25 cellular contexts compared by ENCODE assay signal in the genomic region with DNA sequence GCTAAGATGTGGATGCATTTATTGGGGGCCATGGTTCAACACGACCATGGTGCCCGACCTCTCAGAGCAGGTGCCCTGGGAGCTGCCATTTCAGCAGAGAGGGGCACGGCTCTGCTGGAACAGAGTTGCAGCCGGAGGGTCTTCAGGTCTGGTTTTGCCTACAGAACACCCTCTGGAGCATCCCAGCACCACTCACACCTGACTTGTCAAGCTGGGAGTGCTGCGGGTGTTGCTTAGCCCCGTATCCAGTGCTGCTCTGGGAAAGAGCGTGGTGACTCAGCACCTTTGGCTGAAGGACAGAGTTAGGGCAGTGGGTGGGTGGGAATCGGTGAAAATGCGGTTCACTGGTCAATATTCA. TPM values are rescaled to one million over a fixed set of nuclear protein-coding genes. Genes with fewer than 3 reads are reported as not detected.
"Had no signal": no experiment of that assay in that cellular context is flagged by ENCODE, and none has a peak within 500 bp of the region (broad histone marks: within the 10 kb centered on the region; RNA-seq: fewer than 3 reads in every experiment).

No MANE protein-coding gene starts in this region.

- H3K36me3 Mint-ChIP-seq: naive thymus-derived CD8-positive, alpha-beta T cell; stimulated activated effector memory CD8-positive, alpha-beta T cell treated with anti-CD3 and anti-CD28 coated beads, Interleukin-12 subunit alpha, Interleukin-12 subunit beta, amount 100 ng/mL, for 72 hours; type B pancreatic cell had no signal

- H3K4me3 ChIP-seq: esophagus muscularis mucosa, gastrocnemius medialis, heart right ventricle, left lung, lower lobe of right lung, ovary, right atrium auricular region, suprapubic skin, thyroid gland had no signal

- H3K4me3 Mint-ChIP-seq: dendritic cell treated with granulocyte-macrophage colony-stimulating factor and Interleukin-4, amounts not matched to agents 40 ng/mL and 50 ng/mL, for 4 days; effector memory CD8-positive, alpha-beta T cell; naive thymus-derived CD8-positive, alpha-beta T cell; stimulated activated effector memory CD8-positive, alpha-beta T cell treated with anti-CD3 and anti-CD28 coated beads, Interleukin-12 subunit alpha, Interleukin-12 subunit beta, amount 100 ng/mL, for 72 hours; type B pancreatic cell had no signal

- H3K36me3 ChIP-seq: esophagus muscularis mucosa, gastrocnemius medialis, heart right ventricle, left lung, lower lobe of right lung, ovary, right atrium auricular region, suprapubic skin, thyroid gland had no signal

- H3K9me3 ChIP-seq: gastrocnemius medialis, ovary, right atrium auricular region, suprapubic skin, thyroid gland had no signal

- H3K4me1 Mint-ChIP-seq: stimulated activated effector memory CD8-positive, alpha-beta T cell treated with anti-CD3 and anti-CD28 coated beads, Interleukin-12 subunit alpha, Interleukin-12 subunit beta, amount 100 ng/mL, for 72 hours had no signal

- H3K4me1 ChIP-seq: esophagus muscularis mucosa, gastrocnemius medialis, heart right ventricle, left lung, lower lobe of right lung, right atrium auricular region, suprapubic skin, thyroid gland had no signal

- ATAC-seq: effector memory CD8-positive, alpha-beta T cell; gastrocnemius medialis; left lung; lower lobe of right lung; naive thymus-derived CD8-positive, alpha-beta T cell; stimulated activated effector memory CD8-positive, alpha-beta T cell treated with anti-CD3 and anti-CD28 coated beads, Interleukin-12 subunit alpha, Interleukin-12 subunit beta, amount 100 ng/mL, for 72 hours; stimulated activated naive CD8-positive, alpha-beta T cell treated with anti-CD3 and anti-CD28 coated beads, Interleukin-15, Interleukin-2, amounts not matched to agents 100 U/mL and 50 U/mL, for 24 hours had no signal

- DNase-seq: effector memory CD8-positive, alpha-beta T cell; gastrocnemius medialis; heart right ventricle; hypothalamus; left lung; lower lobe of right lung; mesenchymal stem cell; naive thymus-derived CD8-positive, alpha-beta T cell; ovary; small intestine; stimulated activated CD4-positive, alpha-beta T cell treated with anti-CD3 and anti-CD28 coated beads, Interleukin-4, amount 100 ng/mL, for 1 hour; stimulated activated CD8-positive, alpha-beta memory T cell treated with anti-CD3 and anti-CD28 coated beads, Interleukin-4, amount 100 ng/mL, for 48 hours; stimulated activated naive CD8-positive, alpha-beta T cell treated with anti-CD3 and anti-CD28 coated beads, Interleukin-15, Interleukin-2, amounts not matched to agents 100 U/mL and 50 U/mL, for 24 hours; thyroid gland had no signal

- H3K9me3 Mint-ChIP-seq: dendritic cell treated with granulocyte-macrophage colony-stimulating factor and Interleukin-4, amounts not matched to agents 40 ng/mL and 50 ng/mL, for 4 days; stimulated activated effector memory CD8-positive, alpha-beta T cell treated with anti-CD3 and anti-CD28 coated beads, Interleukin-12 subunit alpha, Interleukin-12 subunit beta, amount 100 ng/mL, for 72 hours; type B pancreatic cell had no signal

- H3K27ac ChIP-seq: epithelial cell of prostate, esophagus muscularis mucosa, gastrocnemius medialis, heart right ventricle, left lung, lower lobe of right lung, ovary, right atrium auricular region, suprapubic skin, thyroid gland had no signal

- H3K27me3 Mint-ChIP-seq: dendritic cell treated with granulocyte-macrophage colony-stimulating factor and Interleukin-4, amounts not matched to agents 40 ng/mL and 50 ng/mL, for 4 days had no signal

- H3K27me3 ChIP-seq: ovary, right atrium auricular region, thyroid gland had no signal

- H3K27ac Mint-ChIP-seq: dendritic cell treated with granulocyte-macrophage colony-stimulating factor and Interleukin-4, amounts not matched to agents 40 ng/mL and 50 ng/mL, for 4 days; effector memory CD8-positive, alpha-beta T cell; stimulated activated effector memory CD8-positive, alpha-beta T cell treated with anti-CD3 and anti-CD28 coated beads, Interleukin-12 subunit alpha, Interleukin-12 subunit beta, amount 100 ng/mL, for 72 hours; type B pancreatic cell had no signal

RNA-seq across cellular contexts. Expression of a gene that starts 36.5 kb away (rescaled TPM):
- total RNA-seq: esophagus muscularis mucosa; fibroblast of villous mesenchyme; left lung; lower lobe of right lung; mononuclear cell; naive thymus-derived CD8-positive, alpha-beta T cell; posterior vena cava; right atrium auricular region; thyroid gland had no signal
- polyA plus RNA-seq: naive thymus-derived CD8-positive, alpha-beta T cell; neural cell; ovary had no signal
